ENCODE assay signal across 13 cellular contexts in genomic region chr1:206698990-206699586, GRCh38. TPM values are rescaled to one million over a fixed set of nuclear protein-coding genes. Genes with fewer than 3 reads are reported as not detected.
DNase-seq lines count a peak whose midpoint lies in the region; ATAC-seq and TF ChIP-seq lines count a peak whose summit lies in the region.
"Had no signal": no experiment of that assay in that cellular context is flagged by ENCODE, and none has a peak within 500 bp of the region (broad histone marks: within the 10 kb centered on the region; RNA-seq: fewer than 3 reads in every experiment).

No MANE protein-coding gene starts in this region.

- no peak overlapping the region for H3K4me2 ChIP-seq in trophoblast cell (ENCODE audit: low read length)

- H4K12ac ChIP-seq in trophoblast cell (ENCODE audit: low read depth, low read length) = no peak overlapping the region

- H3K9ac ChIP-seq in trophoblast cell (ENCODE audit: low read length) = no peak overlapping the region

- H3K27me3 Mint-ChIP-seq in CD4-positive, alpha-beta T cell = no peaks in the 10 kb centered on the region
- H3K27me3 Mint-ChIP-seq in effector memory CD8-positive, alpha-beta T cell = no peaks in the 10 kb centered on the region

- TF ChIP-seq CTCF in CD4-positive, alpha-beta T cell (IDR thresholded peaks at IDR 0.05) = no peak

- no peaks in the 10 kb centered on the region for H3K79me1 ChIP-seq in trophoblast cell (ENCODE audit: low read length)

- H2BK120ac ChIP-seq in trophoblast cell (ENCODE audit: insufficient read depth, low read length, poor library complexity) = no peak overlapping the region

- H3K4me3 Mint-ChIP-seq in CD4-positive, alpha-beta T cell = no peak overlapping the region
- H3K4me3 Mint-ChIP-seq in effector memory CD8-positive, alpha-beta T cell = peak overlapping the region; percentile 50 to 53
- H3K4me3 Mint-ChIP-seq: mesothelial cell of epicardium had no signal

- H3K4ac ChIP-seq in trophoblast cell (ENCODE audit: low read depth, low read length) = peak overlapping the region; percentile 13

- H4K8ac ChIP-seq in trophoblast cell (ENCODE audit: low read depth, low read length) = no peak overlapping the region

- peaks cover 8 to 15% of the 10 kb centered on the region in 2 experiments for H3K4me1 ChIP-seq in trophoblast cell (ENCODE audit: control insufficient read depth in 1 of 2, insufficient read depth in 2 of 2, low read length in 2 of 2)

- POLR2A ChIA-PET in CD4-positive, alpha-beta T cell (lab: Charles Lee) = no interaction called here

- H3K27ac ChIP-seq in CD4-positive, alpha-beta T cell (ENCODE audit: low read depth, low read length) = no peak overlapping the region
- no peak overlapping the region for H3K27ac ChIP-seq in trophoblast cell (ENCODE audit: low read depth, low read length)

- H3K4me3 ChIP-seq in trophoblast cell (ENCODE audit: low read depth, low read length) = no peak overlapping the region

- no peak for DNase-seq in CD4-positive, alpha-beta T cell
- peak; percentile 73 for DNase-seq in MV-4-11 (lab: John Stamatoyannopoulos, UW)
- no peak for DNase-seq in effector memory CD8-positive, alpha-beta T cell
- DNase-seq in trophoblast cell = no peak
- DNase-seq in NCI-H1105 treated with DMSO at 0.1 percent for 48 hours (lab: John Stamatoyannopoulos, UW) = no peak
- DNase-seq in stimulated activated CD4-positive, alpha-beta T cell treated with anti-CD3 and anti-CD28 coated beads, Interleukin-4, amount 100 ng/mL, for 24 hours = no peak
- DNase-seq: activated T-cell treated with anti-CD3 and anti-CD28 coated beads, Interleukin-2, amount 50 U/mL, for 48 hours; NCI-H1417; NCI-H510A treated with DMSO at 0.1 percent for 48 hours had no signal

- peak overlapping the region; percentile 31 for H3K18ac ChIP-seq in trophoblast cell (ENCODE audit: low read length)

- no peaks in the 10 kb centered on the region for H3K9me3 Mint-ChIP-seq in CD4-positive, alpha-beta T cell
- H3K9me3 Mint-ChIP-seq in effector memory CD8-positive, alpha-beta T cell = no peaks in the 10 kb centered on the region
- H3K9me3 Mint-ChIP-seq: mesothelial cell of epicardium had no signal

- H3K14ac ChIP-seq in trophoblast cell (ENCODE audit: low read length) = no peak overlapping the region

- peaks cover 92% of the 10 kb centered on the region for H3K4me1 Mint-ChIP-seq in CD4-positive, alpha-beta T cell (ENCODE audit: low read depth)
- peaks cover 80 to 90% of the 10 kb centered on the region in 2 donors for H3K4me1 Mint-ChIP-seq in effector memory CD8-positive, alpha-beta T cell (ENCODE audit: low read depth in 2 of 2)

- intact Hi-C loops in CD4-positive, alpha-beta T cell (cut with DNase I, micrococcal nuclease) = no loop called here

- no peaks in the 10 kb centered on the region for H3K27me3 ChIP-seq in CD4-positive, alpha-beta T cell (ENCODE audit: control insufficient read depth, insufficient read depth, low read length)
- no peaks in the 10 kb centered on the region for H3K27me3 ChIP-seq in trophoblast cell (ENCODE audit: insufficient read depth, low read length)

- H3K36me3 Mint-ChIP-seq in CD4-positive, alpha-beta T cell (ENCODE audit: low read depth) = peaks cover 41% of the 10 kb centered on the region
- peaks cover 63% of the 10 kb centered on the region for H3K36me3 Mint-ChIP-seq in effector memory CD8-positive, alpha-beta T cell (ENCODE audit: insufficient read depth)

- no peak overlapping the region for H4K91ac ChIP-seq in trophoblast cell (ENCODE audit: low read depth, low read length)

- H3K36me3 ChIP-seq in trophoblast cell (ENCODE audit: control insufficient read depth in 1 of 2, insufficient read depth in 2 of 2, low read length in 2 of 2) = peaks cover 0 to 4% of the 10 kb centered on the region in 2 experiments

- H2BK12ac ChIP-seq in trophoblast cell (ENCODE audit: low read length) = no peak overlapping the region

- no peak overlapping the region for H2AFZ ChIP-seq in trophoblast cell (ENCODE audit: insufficient read depth, low read length, poor library complexity)

- no peak for ATAC-seq in CD4-positive, alpha-beta T cell (ENCODE audit: poor library complexity)
- no peak for ATAC-seq in effector memory CD8-positive, alpha-beta T cell (replicated peaks)
- ATAC-seq in GM18868 (IDR thresholded peaks at IDR 0.05; ENCODE audit: unreplicated experiment) (no peak), GM19324 (IDR thresholded peaks at IDR 0.05; ENCODE audit: low FRiP score, unreplicated experiment) (no peak)
- ATAC-seq: activated CD4-positive, CD25-positive, alpha-beta regulatory T cell treated with anti-CD3 and anti-CD28 coated beads, Interleukin-2, amount 50 U/mL, for 24 hours had no signal

- CTCF ChIA-PET in CD4-positive, alpha-beta T cell (lab: Charles Lee) = interaction anchor here (0.7 kb wide), 1 partner anchor 117 kb away, joined by 3 read pairs; no protein-coding TSS in a partner anchor

- no peak overlapping the region for H2AK5ac ChIP-seq in trophoblast cell (ENCODE audit: low read length)

- peak overlapping the region; percentile 65 for H3K27ac Mint-ChIP-seq in CD4-positive, alpha-beta T cell
- H3K27ac Mint-ChIP-seq in effector memory CD8-positive, alpha-beta T cell = peak overlapping the region; percentile 63 to 83
- H3K27ac Mint-ChIP-seq: mesothelial cell of epicardium had no signal

- no peaks in the 10 kb centered on the region for H3K79me2 ChIP-seq in trophoblast cell (ENCODE audit: control insufficient read depth, insufficient read depth, low read length, poor library complexity)

- no CpG with 5 or more reads among the region's 7 CpGs for WGBS in trophoblast cell (ENCODE audit: extremely low coverage, insufficient coverage, insufficient read length)

- no peak overlapping the region for H2BK5ac ChIP-seq in trophoblast cell (ENCODE audit: low read depth, low read length, poor library complexity)

- H3K9me3 ChIP-seq in CD4-positive, alpha-beta T cell (ENCODE audit: control insufficient read depth, low read length) = no peaks in the 10 kb centered on the region
- H3K9me3 ChIP-seq in trophoblast cell (ENCODE audit: insufficient read depth, low read depth, low read length) = no peaks in the 10 kb centered on the region

- H3K23ac ChIP-seq in trophoblast cell (ENCODE audit: low read length) = no peak overlapping the region

RNA-seq across cellular contexts. Expression of gene MAPKAPK2, which starts 14.4 kb away (rescaled TPM):
- total RNA-seq in CD4-positive, alpha-beta T cell = 100 to 1,000 TPM; 157 to 166 TPM
- 41.7 and 41.9 TPM in 2 replicates for polyA plus RNA-seq in trophoblast cell (2013)
